In genomic region chr9:92983984-92984589, GRCh38 we compare ENCODE assay signal across 16 cellular contexts. TPM values are rescaled to one million over a fixed set of nuclear protein-coding genes. Genes with fewer than 3 reads are reported as not detected.
DNase-seq lines count a peak whose midpoint lies in the region; ATAC-seq, FAIRE-seq and TF ChIP-seq lines count a peak whose summit lies in the region.
"Had no signal": no experiment of that assay in that cellular context is flagged by ENCODE, and none has a peak within 500 bp of the region (broad histone marks: within the 10 kb centered on the region; RNA-seq: fewer than 3 reads in every experiment).

No MANE protein-coding gene starts in this region.

- H3K23ac ChIP-seq in IMR-90 (ENCODE audit: low read depth, low read length) = no peak overlapping the region

- no peak overlapping the region for H2BK20ac ChIP-seq in IMR-90 (ENCODE audit: low read depth, low read length)

- TF ChIP-seq POLR2A in IMR-90 (IDR thresholded peaks at IDR 0.05; ENCODE audit: low read depth, low read length) = no peak
- no peak for TF ChIP-seq POLR2A in GM12878 (IDR thresholded peaks at IDR 0.05; ENCODE audit: low read depth, low read length)
- TF ChIP-seq POLR2A in gastrocnemius medialis (IDR thresholded peaks at IDR 0.05) = no peak

- no peak overlapping the region for H2AK5ac ChIP-seq in IMR-90 (ENCODE audit: low read depth, low read length)

- TF ChIP-seq RAD21 in IMR-90 (IDR thresholded peaks at IDR 0.05; ENCODE audit: low read length) (no peak), GM12878 (IDR thresholded peaks at IDR 0.05; ENCODE audit: insufficient read depth, low read depth, low read length) (no peak)

- FAIRE-seq in GM12878 (lab: Jason Lieb, UNC) = no peak

- H2AFZ ChIP-seq in IMR-90 (replicated peaks; ENCODE audit: low read length, poor library complexity) (no peak overlapping the region), GM12878 (ENCODE audit: control insufficient read depth, low read depth, low read length) (no peak overlapping the region)

- no peaks in the 10 kb centered on the region for H3K4me1 ChIP-seq in IMR-90 (ENCODE audit: control insufficient read depth, insufficient read depth, low read length)
- H3K4me1 ChIP-seq in GM12878 (ENCODE audit: control insufficient read depth, insufficient read depth, low read length) = no peaks in the 10 kb centered on the region
- no peaks in the 10 kb centered on the region for H3K4me1 ChIP-seq in gastrocnemius medialis

- SMC1A ChIA-PET in GM12878 (lab: Charles Lee; ENCODE audit: uncharacterized antibody, unreplicated experiment) = interaction anchor here (1.0 kb wide), 2 partner anchors 19 to 20 kb away, joined by 3 to 4 read pairs; no protein-coding TSS in a partner anchor

- H2BK15ac ChIP-seq in IMR-90 (ENCODE audit: low read depth, low read length) = no peak overlapping the region

- H2BK5ac ChIP-seq in IMR-90 (ENCODE audit: low read depth, low read length, poor library complexity, severe bottlenecking) = no peak overlapping the region

- no peak overlapping the region for H2BK120ac ChIP-seq in IMR-90 (ENCODE audit: low read depth, low read length)

- H3K9me3 ChIP-seq in IMR-90 (ENCODE audit: control insufficient read depth, insufficient read depth, low read length) = peaks cover 6% of the 10 kb centered on the region; the same call in 1 of the 2 replicates
- H3K9me3 ChIP-seq in GM12878 (replicated peaks; ENCODE audit: control insufficient read depth, insufficient read depth, low read length) = peaks cover 10% of the 10 kb centered on the region
- no peaks in the 10 kb centered on the region for H3K9me3 ChIP-seq in gastrocnemius medialis
- H3K9me3 ChIP-seq: testis had no signal

- intact Hi-C loops in IMR-90 (cut with micrococcal nuclease) = no loop called here
- intact Hi-C loops in GM12878 (cut with micrococcal nuclease; ENCODE audit: unreplicated experiment) = no loop called here
- intact Hi-C loops in gastrocnemius medialis (cut with DNase I; ENCODE audit: low total_unique reads) = no loop called here

- no peaks in the 10 kb centered on the region for H3K9me1 ChIP-seq in IMR-90 (ENCODE audit: insufficient read depth, low read length)

- H3K36me3 Mint-ChIP-seq in activated naive CD8-positive, alpha-beta T cell = peaks cover 20% of the 10 kb centered on the region
- peaks cover 93% of the 10 kb centered on the region for H3K36me3 Mint-ChIP-seq in activated naive CD8-positive, alpha-beta T cell treated with anti-CD3 and anti-CD28 coated beads for 36 hours
- peaks cover 39% of the 10 kb centered on the region for H3K36me3 Mint-ChIP-seq in neural crest cell (ENCODE audit: low read depth)

- DNase-seq in activated naive CD8-positive, alpha-beta T cell treated with anti-CD3 and anti-CD28 coated beads for 36 hours = no peak
- DNase-seq in IMR-90 = peak; percentile 3
- DNase-seq in GM12878 (ENCODE audit: low read depth, low spot score) = no peak
- DNase-seq in neural crest cell (ENCODE audit: low read depth, low spot score) = peak; percentile 23
- no peak for DNase-seq in gastrocnemius medialis
- DNase-seq in SIG-M5 (lab: John Stamatoyannopoulos, UW) = no peak
- DNase-seq: activated CD8-positive, alpha-beta memory T cell treated with anti-CD3 and anti-CD28 coated beads, Interleukin-2, amount 50 U/mL, for 48 hours; KG1; left ventricle myocardium superior; NCI-H2227 treated with DMSO at 0.1 percent for 48 hours; occipital lobe; testis had no signal

- CTCF ChIA-PET in IMR-90 (lab: Yijun Ruan, JAX) (no interaction called here), GM12878 (lab: Yijun Ruan, JAX) (interaction anchor here (1.1 to 1.7 kb wide), 2 partner anchors 19 to 125 kb away, joined by 3 to 6 read pairs; no protein-coding TSS in a partner anchor)

- H3K56ac ChIP-seq in IMR-90 (ENCODE audit: extremely low read depth, insufficient read depth, low read length) = no peak overlapping the region

- no peak overlapping the region for H3K14ac ChIP-seq in IMR-90 (replicated peaks; ENCODE audit: low read depth, low read length)

- H4K91ac ChIP-seq in IMR-90 (ENCODE audit: insufficient read depth, low read depth, low read length) = no peak overlapping the region

- no peak overlapping the region for H4K8ac ChIP-seq in IMR-90 (ENCODE audit: low read depth in 2 of 2, low read length in 2 of 2)

- no peaks in the 10 kb centered on the region for H3K27me3 Mint-ChIP-seq in activated naive CD8-positive, alpha-beta T cell
- H3K27me3 Mint-ChIP-seq in activated naive CD8-positive, alpha-beta T cell treated with anti-CD3 and anti-CD28 coated beads for 36 hours = no peaks in the 10 kb centered on the region
- H3K27me3 Mint-ChIP-seq in neural crest cell (ENCODE audit: low read depth) = no peaks in the 10 kb centered on the region

- H3K4me3 Mint-ChIP-seq in activated naive CD8-positive, alpha-beta T cell = no peak overlapping the region
- H3K4me3 Mint-ChIP-seq in activated naive CD8-positive, alpha-beta T cell treated with anti-CD3 and anti-CD28 coated beads for 36 hours = no peak overlapping the region
- no peak overlapping the region for H3K4me3 Mint-ChIP-seq in neural crest cell

- H3K4ac ChIP-seq in IMR-90 (ENCODE audit: low read depth, low read length) = no peak overlapping the region

- TF ChIP-seq EP300 in GM12878 (IDR thresholded peaks at IDR 0.05; ENCODE audit: borderline replicate concordance in 1 of 2, control insufficient read depth in 1 of 2, low read depth in 2 of 2, low read length in 2 of 2) = no peak

- no peak overlapping the region for H3K4me3 ChIP-seq in IMR-90 (ENCODE audit: insufficient read depth, low read depth, low read length)
- H3K4me3 ChIP-seq in GM12878 = no peak overlapping the region
- H3K4me3 ChIP-seq in gastrocnemius medialis = no peak overlapping the region
- H3K4me3 ChIP-seq: smooth muscle cell, testis had no signal

- no peak overlapping the region for H3K4me2 ChIP-seq in IMR-90 (ENCODE audit: low read depth, low read length)
- no peak overlapping the region for H3K4me2 ChIP-seq in GM12878 (ENCODE audit: control insufficient read depth, insufficient read depth)
- H3K4me2 ChIP-seq: smooth muscle cell had no signal

- no peaks in the 10 kb centered on the region for H3K9me3 Mint-ChIP-seq in activated naive CD8-positive, alpha-beta T cell (ENCODE audit: low read depth)
- peaks cover 41% of the 10 kb centered on the region for H3K9me3 Mint-ChIP-seq in activated naive CD8-positive, alpha-beta T cell treated with anti-CD3 and anti-CD28 coated beads for 36 hours
- H3K9me3 Mint-ChIP-seq in neural crest cell = peaks cover 25% of the 10 kb centered on the region

- no peaks in the 10 kb centered on the region for H3K79me2 ChIP-seq in GM12878 (ENCODE audit: control insufficient read depth, insufficient read depth, low read length)

- peak overlapping the region; percentile 74 for H3K27ac Mint-ChIP-seq in activated naive CD8-positive, alpha-beta T cell
- H3K27ac Mint-ChIP-seq in activated naive CD8-positive, alpha-beta T cell treated with anti-CD3 and anti-CD28 coated beads for 36 hours = no peak overlapping the region
- H3K27ac Mint-ChIP-seq in neural crest cell (ENCODE audit: unreplicated experiment) = no peak overlapping the region

- dilution Hi-C loops in IMR-90 (cut with HindIII; ENCODE audit: low sequenced_read_pairs, unreplicated experiment) = no loop called here

- H3K27me3 ChIP-seq in IMR-90 (ENCODE audit: control insufficient read depth, insufficient read depth, low read length) (no peaks in the 10 kb centered on the region), GM12878 (replicated peaks in 1 of 2; ENCODE audit: control insufficient read depth in 2 of 2, insufficient read depth in 2 of 2, low read length in 1 of 2) (no peaks in the 10 kb centered on the region), gastrocnemius medialis (no peaks in the 10 kb centered on the region)
- H3K27me3 ChIP-seq: testis had no signal

- in situ Hi-C loops in IMR-90 (cut with MboI; ENCODE audit: low sequenced_read_pairs) (no loop called here), GM12878 (cut with MboI) (no loop called here), gastrocnemius medialis (cut with MboI; ENCODE audit: low sequenced_read_pairs in 4 of 4) (no loop called here)

- ATAC-seq in IMR-90 (ENCODE audit: low read depth) = no peak
- ATAC-seq in GM12878 = no peak
- no peak for ATAC-seq in gastrocnemius medialis
- no peak for ATAC-seq in GM21576 (IDR thresholded peaks at IDR 0.05; ENCODE audit: unreplicated experiment)
- ATAC-seq: left ventricle myocardium superior, Right ventricle myocardium inferior had no signal

- no CpG with 5 or more reads among the region's 2 CpGs for WGBS in IMR-90 (ENCODE audit: extremely low coverage in 2 of 2, insufficient read length in 1 of 2), 2 experiments
- 72% methylated on average over 2 of the region's 2 CpGs for WGBS in GM12878 (ENCODE audit: insufficient coverage, insufficient replicate concordance, low lambda C conversion rate, missing lambda C conversion rate)

- H3K36me3 ChIP-seq in IMR-90 (ENCODE audit: control insufficient read depth, insufficient read depth, low read length) (no peaks in the 10 kb centered on the region), GM12878 (ENCODE audit: control insufficient read depth in 2 of 2, insufficient read depth in 2 of 2, low read length in 1 of 2) (peaks cover 0 to 4% of the 10 kb centered on the region in 2 experiments; a peak in 3 of 4 replicates), gastrocnemius medialis (no peaks in the 10 kb centered on the region)

- H3K27ac ChIP-seq in IMR-90 (ENCODE audit: insufficient read depth, low read length) = no peak overlapping the region
- no peak overlapping the region for H3K27ac ChIP-seq in GM12878 (ENCODE audit: control insufficient read depth, insufficient read depth)
- H3K27ac ChIP-seq in gastrocnemius medialis = no peak overlapping the region
- H3K27ac ChIP-seq: testis had no signal

- H4K5ac ChIP-seq in IMR-90 (ENCODE audit: low read depth, low read length) = no peak overlapping the region

- H3K9ac ChIP-seq in IMR-90 (ENCODE audit: low read depth, low read length) (no peak overlapping the region), GM12878 (ENCODE audit: control insufficient read depth, insufficient read depth, low read length) (no peak overlapping the region)

- no peak for TF ChIP-seq CTCF in IMR-90 (conservative IDR thresholded peaks at IDR 0.05; ENCODE audit: low read depth, low read length)
- no peak for TF ChIP-seq CTCF in GM12878 (IDR thresholded peaks at IDR 0.05 in 2 of 3, conservative IDR thresholded peaks at IDR 0.05 in 1 of 3; ENCODE audit: control insufficient read depth in 2 of 3, extremely low read depth in 1 of 3, insufficient read depth in 1 of 3, low read depth in 3 of 3, low read length in 3 of 3)
- TF ChIP-seq CTCF in neural crest cell (conservative IDR thresholded peaks at IDR 0.05) = no peak
- TF ChIP-seq CTCF in gastrocnemius medialis (IDR thresholded peaks at IDR 0.05 in 4 of 5, conservative IDR thresholded peaks at IDR 0.05 in 1 of 5) = no peak

- POLR2A ChIA-PET in IMR-90 (lab: Charles Lee; ENCODE audit: unreplicated experiment) = no interaction called here
- POLR2A ChIA-PET in GM12878 (lab: Charles Lee) = no interaction called here

- H3K79me1 ChIP-seq in IMR-90 (ENCODE audit: low read depth in 1 of 2, low read length in 2 of 2) = no peaks in the 10 kb centered on the region

- H3K4me1 Mint-ChIP-seq in activated naive CD8-positive, alpha-beta T cell (ENCODE audit: low read depth) = peaks cover 84% of the 10 kb centered on the region
- H3K4me1 Mint-ChIP-seq in activated naive CD8-positive, alpha-beta T cell treated with anti-CD3 and anti-CD28 coated beads for 36 hours = peaks cover 66% of the 10 kb centered on the region
- peaks cover 7% of the 10 kb centered on the region for H3K4me1 Mint-ChIP-seq in neural crest cell

- no TSS peak for BruUV-seq in IMR-90 (replicated peaks; lab: Mats Ljungman, UMichigan)
- no TSS peak for BruUV-seq in GM12878 (replicated peaks; lab: Mats Ljungman, UMichigan)

- RAD21 ChIA-PET in GM12878 (lab: Charles Lee; ENCODE audit: unreplicated experiment) = no interaction called here

- no peak overlapping the region for H2AK9ac ChIP-seq in IMR-90 (replicated peaks; ENCODE audit: low read depth, low read length, poor library complexity)

- H3K18ac ChIP-seq in IMR-90 (ENCODE audit: low read depth, low read length) = no peak overlapping the region

- H4K20me1 ChIP-seq in IMR-90 (ENCODE audit: insufficient read depth, low read length) (no peaks in the 10 kb centered on the region), GM12878 (ENCODE audit: control insufficient read depth, insufficient read depth) (no peaks in the 10 kb centered on the region)

RNA-seq across cellular contexts. Expression of gene FGD3, which starts 36.8 kb away (rescaled TPM):
- 10 to 100 TPM; 41.5 to 42.9 TPM for total RNA-seq in activated naive CD8-positive, alpha-beta T cell treated with anti-CD3 and anti-CD28 coated beads for 36 hours
- total RNA-seq in IMR-90 (2012; rRNA removed) = not detected in 2 replicates
- polyA plus RNA-seq in IMR-90 (2012; rRNA removed) = not detected in 2 replicates
- not detected in 2 replicates for polyA plus RNA-seq in IMR-90 (2012; cell fraction: cytosol; rRNA removed)
- not detected in 2 replicates for polyA plus RNA-seq in IMR-90 (2012; cell fraction: nucleus; rRNA removed; ENCODE audit: low replicate concordance)
- total RNA-seq in GM12878 (2013; cell fraction: nucleolus; rRNA removed) = 34.8 and 36.0 TPM in 2 replicates
- total RNA-seq in GM12878 (2014; rRNA removed) = 12.4 and 13.5 TPM in 2 replicates
- total RNA-seq in GM12878 (2014; rRNA removed; fragmentation: Illumina TruSeq; extraction: Trizol) = 6.6 and 6.9 TPM in 2 replicates
- total RNA-seq in GM12878 (2021) = 13.2 and 14.4 TPM in 2 replicates
- 5.3 TPM for polyA plus RNA-seq in GM12878 (2011; ENCODE audit: low read depth)
- polyA plus RNA-seq in GM12878 (2011; rRNA removed) = 9.0 and 18.1 TPM in 2 replicates
- 22.6 and 28.7 TPM in 2 replicates for polyA plus RNA-seq in GM12878 (2011; cell fraction: cytosol; rRNA removed)
- 57.1 and 62.8 TPM in 2 replicates for polyA plus RNA-seq in GM12878 (2011; cell fraction: nucleus; rRNA removed)
- 12.7 and 15.4 TPM in 2 replicates for polyA plus RNA-seq in GM12878 (2012)
- 2.9 and 6.3 TPM in 2 replicates for polyA plus RNA-seq in GM12878 (2014; fragmentation: Illumina TruSeq; extraction: Trizol)
- 1 to 10 TPM in 1 of 2 experiments, under 1 TPM in 1; 0.26 to 1.2 TPM for polyA plus RNA-seq in GM12878 (2014; fragmentation: Nextera tagmentation; extraction: Ambion mirVana)
- polyA plus RNA-seq in GM12878 (2014; rRNA removed) = 13.2 and 14.0 TPM in 2 replicates
- 10 to 100 TPM; 12.4 to 12.8 TPM for polyA plus RNA-seq in GM12878 (2016; fragmentation: Nextera tagmentation; extraction: Ambion mirVana)
- 14.0 and 32.9 TPM in 2 replicates for polyA minus RNA-seq in GM12878 (2011; rRNA and poly(A)+ RNA removed)
- 10.2 and 12.8 TPM in 2 replicates for polyA minus RNA-seq in GM12878 (2011; cell fraction: cytosol; rRNA and poly(A)+ RNA removed)
- 15.8 and 24.4 TPM in 2 replicates for polyA minus RNA-seq in GM12878 (2011; cell fraction: nucleus; rRNA and poly(A)+ RNA removed)
- total RNA-seq in neural crest cell = 3.7 and 4.1 TPM in 2 replicates
- 1 to 10 TPM in 1 of 4 donors, under 1 TPM in 3; 0.92 to 1.3 (median 0.97) TPM for total RNA-seq in gastrocnemius medialis

Comparison
In these comparisons a context has a peak if more than half of its experiments do, and no peak if none do; other contexts are left out.
1. DNase-seq: peak in IMR-90 (single experiment) and neural crest cell (single experiment); none in activated naive CD8-positive, alpha-beta T cell treated with anti-CD3 and anti-CD28 coated beads for 36 hours (single experiment), GM12878 (single experiment), gastrocnemius medialis (0 of 2) and SIG-M5 (single experiment).